ENCODE assay signal across 8 cellular contexts in genomic region chr20:44990425-44990824, GRCh38. TPM values are rescaled to one million over a fixed set of nuclear protein-coding genes. Genes with fewer than 3 reads are reported as not detected.
DNase-seq lines count a peak whose midpoint lies in the region; ATAC-seq and TF ChIP-seq lines count a peak whose summit lies in the region.

No MANE protein-coding gene starts in this region.

- H3K4me1 ChIP-seq in mesendoderm (ENCODE audit: control insufficient read depth, low read depth, low read length) (peaks cover 3% of the 10 kb centered on the region), upper lobe of right lung (peaks cover 25% of the 10 kb centered on the region), PC-3 (ENCODE audit: insufficient read depth, low read length) (peaks cover 12% of the 10 kb centered on the region)

- H3K9ac ChIP-seq in mesendoderm (ENCODE audit: low read length) (no peak overlapping the region), PC-3 (ENCODE audit: low read length) (no peak overlapping the region)

- no peaks in the 10 kb centered on the region for H3K79me1 ChIP-seq in mesendoderm (ENCODE audit: low read length)

- POLR2A ChIA-PET in PC-3 (lab: Charles Lee; ENCODE audit: unreplicated experiment): no interaction called here

- H3K9me2 ChIP-seq in PC-3 (replicated peaks; ENCODE audit: low read length): no peaks in the 10 kb centered on the region

- H3K27ac ChIP-seq in mesendoderm (ENCODE audit: low read depth, low read length) (no peak overlapping the region), upper lobe of right lung (peak overlapping the region; percentile 59), PC-3 (ENCODE audit: low read length) (no peak overlapping the region)

- no peak overlapping the region for H2AFZ ChIP-seq in PC-3 (ENCODE audit: low read length)

- no peak overlapping the region for H3K23ac ChIP-seq in mesendoderm (ENCODE audit: low read length)

- H3K36me3 ChIP-seq in mesendoderm (ENCODE audit: control insufficient read depth, insufficient read depth, low read length) (no peaks in the 10 kb centered on the region), upper lobe of right lung (peaks cover 34% of the 10 kb centered on the region), PC-3 (ENCODE audit: low read depth, low read length) (peaks cover 22% of the 10 kb centered on the region)

- WGBS in mesendoderm (ENCODE audit: extremely low coverage, insufficient coverage, low lambda C conversion rate): no CpG with 5 or more reads among the region's 3 CpGs

- intact Hi-C loops in upper lobe of right lung (cut with DNase I): no loop called here
- intact Hi-C loops in PC-3 (cut with micrococcal nuclease): no loop called here

- CTCF ChIA-PET in PC-3 (lab: Charles Lee): no interaction called here

- H2AK5ac ChIP-seq in mesendoderm (ENCODE audit: low read length): no peak overlapping the region

- H4K20me1 ChIP-seq in PC-3 (ENCODE audit: low read length): no peaks in the 10 kb centered on the region

- no peak overlapping the region for H3K18ac ChIP-seq in mesendoderm (ENCODE audit: low read length)

- no peak overlapping the region for H2BK5ac ChIP-seq in mesendoderm (ENCODE audit: low read length)

- no peaks in the 10 kb centered on the region for H3K79me2 ChIP-seq in mesendoderm (ENCODE audit: control insufficient read depth, insufficient read depth, low read length)
- H3K79me2 ChIP-seq in PC-3 (ENCODE audit: low read length): peaks cover 16% of the 10 kb centered on the region; the same call in 1 of the 2 replicates

- no peak overlapping the region for H2BK15ac ChIP-seq in mesendoderm (replicated peaks; ENCODE audit: low read depth)

- H3K4me2 ChIP-seq in mesendoderm (ENCODE audit: low read length): no peak overlapping the region
- no peak overlapping the region for H3K4me2 ChIP-seq in PC-3 (ENCODE audit: low read length)

- no peak overlapping the region for H2BK120ac ChIP-seq in mesendoderm (ENCODE audit: low read depth, low read length)

- H3K4ac ChIP-seq in mesendoderm (ENCODE audit: low read depth, low read length): no peak overlapping the region

- H3K9me3 ChIP-seq in upper lobe of right lung (no peaks in the 10 kb centered on the region), PC-3 (ENCODE audit: low read length) (no peaks in the 10 kb centered on the region)

- ATAC-seq in upper lobe of right lung (peak; percentile 73), HG02870 (IDR thresholded peaks at IDR 0.05; ENCODE audit: unreplicated experiment) (no peak), GM18861 (IDR thresholded peaks at IDR 0.05; ENCODE audit: unreplicated experiment) (no peak), PC-3 (no peak)

- no peak overlapping the region for H4K5ac ChIP-seq in mesendoderm (ENCODE audit: low read length)

- peak; percentile 75 for DNase-seq in activated effector memory CD4-positive, alpha-beta T cell treated with anti-CD3 and anti-CD28 coated beads, Interleukin-2, amount 50 U/mL, for 16 hours
- no peak for DNase-seq in activated effector memory CD4-positive, alpha-beta T cell treated with Interleukin-2 at 50 U/mL for 16 hours
- DNase-seq in activated naive CD4-positive, alpha-beta T cell treated with anti-CD3 and anti-CD28 coated beads, Interleukin-2, amount 50 U/mL, for 16 hours: peak; percentile 50
- DNase-seq in mesendoderm (no peak), upper lobe of right lung (no peak), PC-3 (no peak)

- no peak overlapping the region for H4K8ac ChIP-seq in mesendoderm (ENCODE audit: low read depth, low read length)

- H3K4me3 ChIP-seq in mesendoderm (ENCODE audit: low read length) (no peak overlapping the region), upper lobe of right lung (no peak overlapping the region), PC-3 (ENCODE audit: low read length) (no peak overlapping the region)

- H3K27me3 ChIP-seq in mesendoderm (ENCODE audit: insufficient read depth, low read length, poor library complexity) (no peaks in the 10 kb centered on the region), upper lobe of right lung (no peaks in the 10 kb centered on the region), PC-3 (ENCODE audit: low read length) (no peaks in the 10 kb centered on the region)

- BruUV-seq in PC-3 (replicated peaks; lab: Mats Ljungman, UMichigan): no TSS peak

- H3F3A ChIP-seq in PC-3 (ENCODE audit: low read length, unreplicated experiment): no peaks in the 10 kb centered on the region

- H3K56ac ChIP-seq in mesendoderm (ENCODE audit: low read length): peak overlapping the region; percentile 17

- TF ChIP-seq CTCF in upper lobe of right lung (IDR thresholded peaks at IDR 0.05) (no peak), PC-3 (conservative IDR thresholded peaks at IDR 0.05; ENCODE audit: low read depth, low read length) (no peak)

RNA-seq across cellular contexts. Expression of gene STK4, which starts 24.1 kb away (rescaled TPM):
- 12.9 TPM for polyA plus RNA-seq in mesendoderm (2013, experiment 1 of 2)
- polyA plus RNA-seq in mesendoderm (2013, experiment 2 of 2): 13.3 TPM
- total RNA-seq in upper lobe of right lung (52.6 TPM), PC-3 (2014; rRNA removed) (18.6 and 20.6 TPM in 2 replicates)

RNA-seq across cellular contexts. Expression of gene TOMM34, which starts 30.2 kb away (rescaled TPM):
- 27.5 TPM for polyA plus RNA-seq in mesendoderm (2013, experiment 1 of 2)
- 28.2 TPM for polyA plus RNA-seq in mesendoderm (2013, experiment 2 of 2)
- total RNA-seq in upper lobe of right lung (16.0 TPM), PC-3 (2014; rRNA removed) (103 and 120 TPM in 2 replicates)

Comparison
In these comparisons a context has a peak if more than half of its experiments do, and no peak if none do; other contexts are left out.
1. DNase-seq: peak in activated effector memory CD4-positive, alpha-beta T cell treated with anti-CD3 and anti-CD28 coated beads, Interleukin-2, amount 50 U/mL, for 16 hours (single experiment) and activated naive CD4-positive, alpha-beta T cell treated with anti-CD3 and anti-CD28 coated beads, Interleukin-2, amount 50 U/mL, for 16 hours (single experiment); none in activated effector memory CD4-positive, alpha-beta T cell treated with Interleukin-2 at 50 U/mL for 16 hours (single experiment), mesendoderm (single experiment), upper lobe of right lung (single experiment) and PC-3 (single experiment).